10 cellular contexts compared by ENCODE assay signal in genomic region chr21:32463889-32464300, GRCh38. TPM values are rescaled to one million over a fixed set of nuclear protein-coding genes. Genes with fewer than 3 reads are reported as not detected.
DNase-seq lines count a peak whose midpoint lies in the region; ATAC-seq and TF ChIP-seq lines count a peak whose summit lies in the region.
"Had no signal": no experiment of that assay in that cellular context is flagged by ENCODE, and none has a peak within 500 bp of the region (broad histone marks: within the 10 kb centered on the region; RNA-seq: fewer than 3 reads in every experiment).

No MANE protein-coding gene starts in this region.

- no TSS peak for BruUV-seq in Calu3 (replicated peaks; lab: Mats Ljungman, UMichigan)

- DNase-seq in Calu3, result no peak
- DNase-seq in fibroblast of gingiva (ENCODE audit: low read depth), result peak; percentile 82
- DNase-seq in prostate gland (ENCODE audit: low spot score), result peak; percentile 54
- DNase-seq in DMS53 (lab: John Stamatoyannopoulos, UW), result no peak
- DNase-seq in NOMO-1 (lab: John Stamatoyannopoulos, UW; ENCODE audit: unreplicated experiment in 2 of 2), result no peak
- DNase-seq in GOT3 (lab: John Stamatoyannopoulos, UW), result no peak
- DNase-seq: activated CD4-positive, alpha-beta T cell treated with anti-CD3 and anti-CD28 coated beads for 4 hours; effector CD8-positive, alpha-beta T cell had no signal

- H3K36me3 ChIP-seq in prostate gland, result peaks cover 0 to 6% of the 10 kb centered on the region in 2 donors

- H3K4me1 Mint-ChIP-seq in Calu3 (ENCODE audit: low read depth, unreplicated experiment), result peaks cover 15% of the 10 kb centered on the region

- no peaks in the 10 kb centered on the region for H3K27me3 Mint-ChIP-seq in Calu3 (ENCODE audit: unreplicated experiment)

- CTCF ChIA-PET in Calu3 (lab: Charles Lee), result interaction anchor here (0.7 kb wide), 2 partner anchors 12 to 71 kb away, joined by 3 read pairs; no protein-coding TSS in a partner anchor

- peak overlapping the region; percentile 70 to 79 for H3K27ac ChIP-seq in prostate gland

- no peaks in the 10 kb centered on the region for H3K27me3 ChIP-seq in prostate gland (replicated peaks; ENCODE audit: insufficient read depth)

- H3K4me3 Mint-ChIP-seq in Calu3 (ENCODE audit: low read depth, unreplicated experiment), result no peak overlapping the region

- 25% methylated on average over 8 of the region's 8 CpGs for WGBS in prostate gland

- ATAC-seq in SK-N-SH treated with all-trans-retinoic acid at 6 μM for 48 hours, result peak; percentile 95
- ATAC-seq in GM19467 (IDR thresholded peaks at IDR 0.05; ENCODE audit: unreplicated experiment), result no peak

- intact Hi-C loops in Calu3 (cut with micrococcal nuclease; ENCODE audit: unreplicated experiment) (no loop called here), prostate gland (cut with DNase I) (loop anchor here (5.0 kb wide), 1 partner anchor 52 kb away; the partner anchor contains the start of gene EVA1C)

- H3K27ac Mint-ChIP-seq in Calu3 (ENCODE audit: unreplicated experiment), result peak overlapping the region; percentile 64

- H3K36me3 Mint-ChIP-seq in Calu3 (ENCODE audit: insufficient read depth, unreplicated experiment), result no peaks in the 10 kb centered on the region

- no peak for TF ChIP-seq CTCF in Calu3 (IDR thresholded peaks at IDR 0.05; ENCODE audit: unreplicated experiment)
- TF ChIP-seq CTCF in prostate gland (IDR thresholded peaks at IDR 0.05), result no peak

- no peaks in the 10 kb centered on the region for H3K9me3 ChIP-seq in prostate gland

- H3K9me3 Mint-ChIP-seq in Calu3 (ENCODE audit: low read depth, unreplicated experiment), result no peaks in the 10 kb centered on the region

- no peaks in the 10 kb centered on the region for H3K4me1 ChIP-seq in prostate gland (replicated peaks)

- no peak overlapping the region for H3K4me3 ChIP-seq in prostate gland

- no peak for TF ChIP-seq POLR2A in prostate gland (IDR thresholded peaks at IDR 0.05)

TF ChIP-seq in SK-N-SH treated with all-trans-retinoic acid at 6 μM for 48 hours, 23 proteins besides CTCF, POLR2A, EP300 and RAD21:
- 0 out of 2 replicates have a peak, but pooled peaks have one; percentile 41 for TF ChIP-seq ISL1 (CRISPR knock-in tag; IDR thresholded peaks at IDR 0.05)
- no peak for TF ChIP-seq PATZ1 (CRISPR knock-in tag; IDR thresholded peaks at IDR 0.05; ENCODE audit: borderline replicate concordance)
- TF ChIP-seq CSRNP3 (CRISPR knock-in tag; IDR thresholded peaks at IDR 0.05), result no peak
- TF ChIP-seq ESRRG (CRISPR knock-in tag; IDR thresholded peaks at IDR 0.05), result no peak
- TF ChIP-seq TOX (CRISPR knock-in tag; IDR thresholded peaks at IDR 0.05; ENCODE audit: borderline replicate concordance), result no peak; the same call in 1 of the 2 replicates
- no peak for TF ChIP-seq CSDC2 (CRISPR knock-in tag; IDR thresholded peaks at IDR 0.05)

RNA-seq across cellular contexts. Expression of gene EVA1C, which starts 51.4 kb away (rescaled TPM):
- total RNA-seq in Calu3 (2022) (1.4 and 3.1 TPM in 2 replicates), prostate gland (10 to 100 TPM; 45.7 to 48.6 TPM)

Comparison
In these comparisons a context has a peak if more than half of its experiments do, and no peak if none do; other contexts are left out.
1. DNase-seq: peak in fibroblast of gingiva (single experiment) and prostate gland (single experiment); none in Calu3 (single experiment), DMS53 (single experiment), NOMO-1 (0 of 2) and GOT3 (single experiment).
2. RNA of gene EVA1C, which starts 51.4 kb away (total RNA-seq): 45.7 to 48.6 TPM in prostate gland; 1.4 to 3.1 TPM in Calu3; every median in the first group is over 10 times any median in the second.